ENCODE assay signal across 10 cellular contexts in genomic region chr3:98056035-98056434, GRCh38. TPM values are rescaled to one million over a fixed set of nuclear protein-coding genes. Genes with fewer than 3 reads are reported as not detected.
"Had no signal": no experiment of that assay in that cellular context is flagged by ENCODE, and none has a peak within 500 bp of the region (broad histone marks: within the 10 kb centered on the region; RNA-seq: fewer than 3 reads in every experiment).

No MANE protein-coding gene starts in this region.

- H3K9me3 Mint-ChIP-seq: H9, HFFc6 had no signal

- H3K4me3 Mint-ChIP-seq: H9, HFFc6 had no signal

- DNase-seq: GM23248, H9, HCEC 1CT, HFFc6, IMR-90, KG1 had no signal

- H2AFZ ChIP-seq: GM23248 had no signal

- H3K27ac ChIP-seq: GM23248, HL-60 had no signal

- H3K4me3 ChIP-seq: GM23248 had no signal

- H3K9ac ChIP-seq: GM23248 had no signal

- FAIRE-seq: H1, H54 had no signal

- H3K27ac Mint-ChIP-seq: H9, HFFc6 had no signal

RNA-seq across cellular contexts. Expression of gene GABRR3, which starts 20.9 kb away (rescaled TPM):
- total RNA-seq: GM23248, H1, H9, HFFc6, HT1080, IMR-90 had no signal
- polyA plus RNA-seq: GM23248, H1, IMR-90 had no signal

RNA-seq across cellular contexts. Expression of gene OR5AC2, which starts 30.9 kb away (rescaled TPM):
- total RNA-seq: GM23248, H1, H9, HFFc6, HT1080, IMR-90 had no signal
- polyA plus RNA-seq: GM23248, H1, IMR-90 had no signal
